Comparison of ENCODE assay signal across 8 cellular contexts in the genomic region with DNA sequence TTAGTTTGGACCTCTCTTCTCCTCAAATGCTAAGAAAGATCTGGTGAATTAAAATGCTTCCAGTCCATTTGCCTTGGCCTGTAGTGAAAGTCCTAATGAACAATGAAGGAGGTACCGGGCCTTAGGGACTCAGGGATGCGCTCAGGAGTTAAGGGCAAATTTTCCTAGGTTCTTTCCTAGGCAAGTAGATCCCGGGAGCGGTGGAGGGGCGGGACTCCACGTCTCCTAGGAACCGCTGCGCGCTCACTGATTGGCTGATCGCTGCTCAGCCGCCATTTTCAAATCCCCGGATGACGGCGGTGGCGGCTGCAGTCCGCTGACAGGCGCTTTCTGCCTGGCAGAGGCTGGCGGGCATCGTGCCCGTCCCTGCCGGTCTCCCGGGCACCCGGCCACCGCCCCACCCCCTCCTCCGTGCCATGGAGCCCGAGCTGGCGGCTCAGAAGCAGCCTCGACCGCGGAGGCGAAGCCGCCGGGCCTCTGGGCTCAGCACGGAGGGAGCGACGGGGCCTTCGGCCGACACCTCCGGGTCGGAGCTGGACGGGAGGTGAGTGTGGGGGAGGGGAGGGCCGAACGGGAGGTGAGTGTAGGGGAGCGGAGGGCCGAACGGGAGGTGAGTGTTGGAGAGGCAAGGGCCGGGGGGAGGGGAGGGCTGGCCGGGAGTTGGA. TPM values are rescaled to one million over a fixed set of nuclear protein-coding genes. Genes with fewer than 3 reads are reported as not detected.
DNase-seq lines count a peak whose midpoint lies in the region; ATAC-seq and TF ChIP-seq lines count a peak whose summit lies in the region.

A gene with protein sequence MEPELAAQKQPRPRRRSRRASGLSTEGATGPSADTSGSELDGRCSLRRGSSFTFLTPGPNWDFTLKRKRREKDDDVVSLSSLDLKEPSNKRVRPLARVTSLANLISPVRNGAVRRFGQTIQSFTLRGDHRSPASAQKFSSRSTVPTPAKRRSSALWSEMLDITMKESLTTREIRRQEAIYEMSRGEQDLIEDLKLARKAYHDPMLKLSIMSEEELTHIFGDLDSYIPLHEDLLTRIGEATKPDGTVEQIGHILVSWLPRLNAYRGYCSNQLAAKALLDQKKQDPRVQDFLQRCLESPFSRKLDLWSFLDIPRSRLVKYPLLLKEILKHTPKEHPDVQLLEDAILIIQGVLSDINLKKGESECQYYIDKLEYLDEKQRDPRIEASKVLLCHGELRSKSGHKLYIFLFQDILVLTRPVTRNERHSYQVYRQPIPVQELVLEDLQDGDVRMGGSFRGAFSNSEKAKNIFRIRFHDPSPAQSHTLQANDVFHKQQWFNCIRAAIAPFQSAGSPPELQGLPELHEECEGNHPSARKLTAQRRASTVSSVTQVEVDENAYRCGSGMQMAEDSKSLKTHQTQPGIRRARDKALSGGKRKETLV (plus strand): TSS at position 281 of the 665 bp plus-strand sequence. CDS start 136 bp downstream, at position 417.

- H3K36me3 ChIP-seq in adrenal gland (replicated peaks in 1 of 2) (no peaks in the 10 kb centered on the region), upper lobe of right lung (no peaks in the 10 kb centered on the region)

- TF ChIP-seq CTCF in GM12875 (IDR thresholded peaks at IDR 0.05; ENCODE audit: borderline replicate concordance, insufficient read depth, low read depth, low read length) (no peak), adrenal gland (IDR thresholded peaks at IDR 0.05) (no peak), upper lobe of right lung (IDR thresholded peaks at IDR 0.05) (no peak)

- H3K27ac ChIP-seq in adrenal gland (peak within 1 kb of the TSS in 3 of 5 donors; percentile 63 to 81 (median 65)), upper lobe of right lung (peak within 1 kb of the TSS; percentile 17)

- H3K4me1 ChIP-seq in adrenal gland (replicated peaks in 1 of 2): peaks cover 0 to 4% of the 10 kb centered on the region in 2 donors
- peaks cover 4% of the 10 kb centered on the region for H3K4me1 ChIP-seq in upper lobe of right lung

- peak within 1 kb of the TSS; percentile 87 for H3K4me3 ChIP-seq in GM12875 (ENCODE audit: low read depth, low read length)
- peak within 1 kb of the TSS; percentile 62 to 90 (median 80) for H3K4me3 ChIP-seq in adrenal gland
- H3K4me3 ChIP-seq in upper lobe of right lung: peak within 1 kb of the TSS; percentile 75

- WGBS in adrenal gland, 4 donors: 0 to 1% (median 0%) methylated on average over 6 to 48 of the region's 48 CpGs

- ATAC-seq in HG02642 (IDR thresholded peaks at IDR 0.05; ENCODE audit: poor library complexity, unreplicated experiment) (peak; percentile 99), left cardiac atrium (peak; percentile 98 to 99), upper lobe of right lung (peak; percentile 99)

- TF ChIP-seq POLR2A in adrenal gland (IDR thresholded peaks at IDR 0.05): peak in 1 of 2 donors; percentile 56

- no peaks in the 10 kb centered on the region for H3K9me3 ChIP-seq in adrenal gland (replicated peaks in 1 of 3)
- H3K9me3 ChIP-seq in upper lobe of right lung: no peaks in the 10 kb centered on the region

- DNase-seq in NCI-H1105 (lab: John Stamatoyannopoulos, UW) (peak; percentile 69), T follicular helper cell (ENCODE audit: low read depth) (peak; percentile 40), adrenal gland (peak; percentile 88 to 97 (median 94)), left cardiac atrium (peak; percentile 89), posterior vena cava (ENCODE audit: low spot score) (peak; percentile 95), upper lobe of right lung (peak; percentile 93)

- intact Hi-C loops in adrenal gland (cut with DNase I) (no loop called here), left cardiac atrium (cut with DNase I) (no loop called here), posterior vena cava (cut with DNase I) (no loop called here), upper lobe of right lung (cut with DNase I) (no loop called here)

- H3K27me3 ChIP-seq in adrenal gland: peaks cover 5% of the 10 kb centered on the region
- peaks cover 6% of the 10 kb centered on the region for H3K27me3 ChIP-seq in upper lobe of right lung

RNA-seq across cellular contexts. Expression of the gene that starts here (rescaled TPM):
- total RNA-seq in adrenal gland: 10 to 100 TPM; 13.3 to 26.2 (median 22.1) TPM
- 10 to 100 TPM in 2 of 3 donors, 1 to 10 TPM in 1; 8.7 to 14.1 (median 12.4) TPM for polyA plus RNA-seq in adrenal gland
- total RNA-seq in left cardiac atrium: 10 to 100 TPM; 25.6 to 36.4 TPM
- 100 to 1,000 TPM in 1 of 2 donors, 10 to 100 TPM in 1; 99.3 to 113 TPM for total RNA-seq in posterior vena cava
- total RNA-seq in upper lobe of right lung: 42.8 TPM

Comparison
In these comparisons a context has a peak if more than half of its experiments do, and no peak if none do; other contexts are left out.
1. Peak in every context shown above with its lines: DNase-seq, ATAC-seq, H3K4me3 ChIP-seq and H3K27ac ChIP-seq.
2. DNase-seq: peak in every context shown above with its lines; median percentile 95 in posterior vena cava; 94 in adrenal gland; 93 in upper lobe of right lung; 89 in left cardiac atrium; 69 in NCI-H1105; 40 in T follicular helper cell.